In genomic region chr9:77384406-77384805, GRCh38 we compare ENCODE assay signal across 20 cellular contexts.
DNase-seq lines count a peak whose midpoint lies in the region; ATAC-seq, FAIRE-seq and TF ChIP-seq lines count a peak whose summit lies in the region.
"Had no signal": no experiment of that assay in that cellular context is flagged by ENCODE, and none has a peak within 500 bp of the region (broad histone marks: within the 10 kb centered on the region; RNA-seq: fewer than 3 reads in every experiment).

No MANE protein-coding gene starts in this region.

- DNase-seq in HFF-Myc (ENCODE audit: extremely low read depth, low read depth) (peak; percentile 39), astrocyte (ENCODE audit: low read depth) (peak; percentile 29), fibroblast of villous mesenchyme (ENCODE audit: low read depth) (peak; percentile 13), WERI-Rb-1 (no peak)
- DNase-seq in activated naive CD4-positive, alpha-beta T cell (lab: John Stamatoyannopoulos, UW), result no peak
- DNase-seq: activated gamma-delta T cell; effector CD4-positive, alpha-beta T cell; GOT3; NCI-H526; sigmoid colon; stimulated activated CD4-positive, alpha-beta T cell treated with anti-CD3 and anti-CD28 coated beads, Interleukin-4, amount 100 ng/mL, for 24 hours; SW 1271; tibial artery had no signal

- no peak overlapping the region for H3K4me2 ChIP-seq in astrocyte (ENCODE audit: low read length)
- H3K4me2 ChIP-seq: neural progenitor cell had no signal

- H3K27me3 ChIP-seq in ACC112 (ENCODE audit: insufficient read depth, low read length) (no peaks in the 10 kb centered on the region), astrocyte (ENCODE audit: insufficient read depth, low read length) (no peaks in the 10 kb centered on the region), WERI-Rb-1 (ENCODE audit: insufficient read depth, low read depth, severe bottlenecking) (no peaks in the 10 kb centered on the region)
- H3K27me3 ChIP-seq: ascending aorta, neural progenitor cell, sigmoid colon, tibial artery had no signal

- peak overlapping the region; percentile 80 for H3K27ac ChIP-seq in ACC112 (ENCODE audit: low read depth, low read length)
- H3K27ac ChIP-seq in astrocyte (ENCODE audit: low read depth, low read length), result no peak overlapping the region
- H3K27ac ChIP-seq in WERI-Rb-1, result no peak overlapping the region
- H3K27ac ChIP-seq: ascending aorta, neural progenitor cell, sigmoid colon, tibial artery had no signal

- H3K4me3 ChIP-seq in ACC112 (ENCODE audit: low read depth, low read length), result no peak overlapping the region
- no peak overlapping the region for H3K4me3 ChIP-seq in HFF-Myc (replicated peaks; ENCODE audit: low read depth, low read length)
- H3K4me3 ChIP-seq in astrocyte (ENCODE audit: insufficient read depth, low read depth, low read length), result no peak overlapping the region
- H3K4me3 ChIP-seq in fibroblast of villous mesenchyme (ENCODE audit: low read depth, low read length), result no peak overlapping the region
- no peak overlapping the region for H3K4me3 ChIP-seq in WERI-Rb-1 (ENCODE audit: low read depth, low read length)
- H3K4me3 ChIP-seq: ascending aorta, neural progenitor cell, sigmoid colon, tibial artery had no signal

- H3K9me3 ChIP-seq in astrocyte (ENCODE audit: insufficient read depth, low read depth, low read length), result no peaks in the 10 kb centered on the region
- no peaks in the 10 kb centered on the region for H3K9me3 ChIP-seq in WERI-Rb-1 (ENCODE audit: severe bottlenecking)
- H3K9me3 ChIP-seq: ascending aorta, sigmoid colon, tibial artery had no signal

- H3K9ac ChIP-seq in astrocyte (ENCODE audit: low read length), result no peak overlapping the region
- H3K9ac ChIP-seq: neural progenitor cell had no signal

- H3K79me2 ChIP-seq in ACC112 (ENCODE audit: control insufficient read depth, insufficient read depth, low read length, unreplicated experiment), result no peaks in the 10 kb centered on the region
- no peaks in the 10 kb centered on the region for H3K79me2 ChIP-seq in astrocyte (ENCODE audit: insufficient read depth, low read length)

- H3K36me3 ChIP-seq in ACC112 (ENCODE audit: insufficient read depth, low read length) (peaks cover 7% of the 10 kb centered on the region; the same call in 1 of the 2 replicates), astrocyte (ENCODE audit: insufficient read depth, low read length) (no peaks in the 10 kb centered on the region), WERI-Rb-1 (peaks cover 5% of the 10 kb centered on the region)

- no peaks in the 10 kb centered on the region for H3K27me3 Mint-ChIP-seq in astrocyte (ENCODE audit: low read depth, unreplicated experiment)
- H3K27me3 Mint-ChIP-seq: IgD-negative memory B cell had no signal

- H3K4me1 Mint-ChIP-seq in astrocyte (ENCODE audit: low read depth, unreplicated experiment), result peaks cover 9% of the 10 kb centered on the region
- H3K4me1 Mint-ChIP-seq: neural progenitor cell, WTC11 had no signal

- H3K27ac Mint-ChIP-seq in astrocyte (ENCODE audit: unreplicated experiment), result no peak overlapping the region
- H3K27ac Mint-ChIP-seq: neural progenitor cell, WTC11 had no signal

- no peaks in the 10 kb centered on the region for H3K36me3 Mint-ChIP-seq in astrocyte (ENCODE audit: low read depth, unreplicated experiment)

- H3K4me1 ChIP-seq in ACC112 (ENCODE audit: control insufficient read depth, insufficient read depth, low read length, unreplicated experiment), result peaks cover 23% of the 10 kb centered on the region
- H3K4me1 ChIP-seq in astrocyte (ENCODE audit: insufficient read depth, low read length), result no peaks in the 10 kb centered on the region
- H3K4me1 ChIP-seq: ascending aorta, neural progenitor cell, sigmoid colon, tibial artery had no signal

- H3K9me3 Mint-ChIP-seq in astrocyte (ENCODE audit: unreplicated experiment), result no peaks in the 10 kb centered on the region
- H3K9me3 Mint-ChIP-seq: IgD-negative memory B cell, neural progenitor cell, WTC11 had no signal

- TF ChIP-seq CTCF in HFF-Myc (IDR thresholded peaks at IDR 0.05; ENCODE audit: low read depth, low read length, missing control alignments) (no peak), astrocyte (IDR thresholded peaks at IDR 0.05; ENCODE audit: insufficient read depth, low read depth, low read length) (no peak), fibroblast of villous mesenchyme (IDR thresholded peaks at IDR 0.05; ENCODE audit: insufficient read depth, low read depth, low read length) (no peak), WERI-Rb-1 (IDR thresholded peaks at IDR 0.05; ENCODE audit: low read depth, low read length) (no peak)

- H2AFZ ChIP-seq in ACC112 (ENCODE audit: low read length, unreplicated experiment), result no peak overlapping the region
- H2AFZ ChIP-seq in astrocyte (ENCODE audit: low read depth, low read length), result no peak overlapping the region
- H2AFZ ChIP-seq: neural progenitor cell had no signal

- no peak overlapping the region for H3K4me3 Mint-ChIP-seq in astrocyte (ENCODE audit: unreplicated experiment)
- H3K4me3 Mint-ChIP-seq: IgD-negative memory B cell, neural progenitor cell, WTC11 had no signal

- H4K20me1 ChIP-seq in astrocyte (ENCODE audit: insufficient read depth, low read length), result no peaks in the 10 kb centered on the region

- ATAC-seq in GM21529 (IDR thresholded peaks at IDR 0.05; ENCODE audit: unreplicated experiment) (no peak), GM18520 (IDR thresholded peaks at IDR 0.05; ENCODE audit: unreplicated experiment) (no peak)
- ATAC-seq: WTC11 had no signal

- FAIRE-seq in astrocyte (lab: Jason Lieb, UNC), result no peak

Comparison
In these comparisons a context has a peak if more than half of its experiments do, and no peak if none do; other contexts are left out.
1. DNase-seq: peak in HFF-Myc (single experiment), astrocyte (single experiment) and fibroblast of villous mesenchyme (single experiment); none in WERI-Rb-1 (single experiment) and activated naive CD4-positive, alpha-beta T cell (0 of 4).